In genomic region chr1:59898927-59899326, GRCh38 we compare ENCODE assay signal across 17 cellular contexts. TPM values are rescaled to one million over a fixed set of nuclear protein-coding genes. Genes with fewer than 3 reads are reported as not detected.
"Had no signal": no experiment of that assay in that cellular context is flagged by ENCODE, and none has a peak within 500 bp of the region (broad histone marks: within the 10 kb centered on the region; RNA-seq: fewer than 3 reads in every experiment).

No MANE protein-coding gene starts in this region.

- H3K4me1 ChIP-seq: prostate gland, spleen had no signal

- H3K4me3 ChIP-seq: colonic mucosa, prostate gland, spleen, thoracic aorta had no signal

- H3K36me3 ChIP-seq: colonic mucosa, prostate gland, spleen, thoracic aorta had no signal

- H3K4me3 Mint-ChIP-seq: activated CD8-positive, alpha-beta T cell treated with anti-CD3 and anti-CD28 coated beads for 36 hours; WTC11 had no signal

- DNase-seq: activated CD4-positive, alpha-beta T cell treated with anti-CD3 and anti-CD28 coated beads for 4 hours; activated CD8-positive, alpha-beta memory T cell treated with anti-CD3 and anti-CD28 coated beads, Interleukin-2, amount 50 U/mL, for 4 hours; activated CD8-positive, alpha-beta T cell treated with anti-CD3 and anti-CD28 coated beads for 36 hours; activated gamma-delta T cell; activated T-cell treated with anti-CD3 and anti-CD28 coated beads, Interleukin-2, amount 50 U/mL, for 48 hours; colonic mucosa; islet precursor cell; midbrain; spleen; T-helper 2 cell had no signal

- H3K27ac ChIP-seq: colonic mucosa, prostate gland, spleen, thoracic aorta had no signal

- H3K9me3 Mint-ChIP-seq: activated CD8-positive, alpha-beta T cell treated with anti-CD3 and anti-CD28 coated beads for 36 hours; activated naive CD4-positive, alpha-beta T cell treated with anti-CD3 and anti-CD28 coated beads, Interleukin-2, amount 50 U/mL, for 72 hours; WTC11 had no signal

- H3K36me3 Mint-ChIP-seq: activated naive CD4-positive, alpha-beta T cell treated with anti-CD3 and anti-CD28 coated beads, Interleukin-2, amount 50 U/mL, for 72 hours; WTC11 had no signal

- FAIRE-seq: TTC549 had no signal

- H3K27ac Mint-ChIP-seq: activated CD8-positive, alpha-beta T cell treated with anti-CD3 and anti-CD28 coated beads for 36 hours; activated naive CD4-positive, alpha-beta T cell treated with anti-CD3 and anti-CD28 coated beads, Interleukin-2, amount 50 U/mL, for 72 hours; WTC11 had no signal

- H3K27me3 ChIP-seq: colonic mucosa, spleen had no signal

- H3K9me3 ChIP-seq: colonic mucosa, prostate gland, spleen, thoracic aorta had no signal

- H3K4me1 Mint-ChIP-seq: WTC11 had no signal

RNA-seq across cellular contexts. Expression of gene CYP2J2, which starts 27.6 kb away (rescaled TPM):
- total RNA-seq: osteoblast, thoracic aorta had no signal
- polyA plus RNA-seq: neural cell had no signal
